9 cellular contexts compared by ENCODE assay signal in genomic region chrX:40090050-40090804, GRCh38. TPM values are rescaled to one million over a fixed set of nuclear protein-coding genes. Genes with fewer than 3 reads are reported as not detected.
DNase-seq lines count a peak whose midpoint lies in the region; ATAC-seq and TF ChIP-seq lines count a peak whose summit lies in the region.
"Had no signal": no experiment of that assay in that cellular context is flagged by ENCODE, and none has a peak within 500 bp of the region (broad histone marks: within the 10 kb centered on the region; RNA-seq: fewer than 3 reads in every experiment).

No MANE protein-coding gene starts in this region.

- H3K4me1 ChIP-seq in CD4-positive, CD25-positive, alpha-beta regulatory T cell (ENCODE audit: control insufficient read depth, insufficient read depth, low read length, poor library complexity, severe bottlenecking), result peaks cover 62% of the 10 kb centered on the region
- peaks cover 29 to 32% of the 10 kb centered on the region in 2 experiments for H3K4me1 ChIP-seq in neutrophil (ENCODE audit: control insufficient read depth in 1 of 2, insufficient read depth in 1 of 2, low read depth in 1 of 2, low read length in 1 of 2)

- peaks cover 24 to 82% (median 43%) of the 10 kb centered on the region in 4 donors for H3K4me1 Mint-ChIP-seq in CD4-positive, CD25-positive, alpha-beta regulatory T cell

- no peaks in the 10 kb centered on the region for H3K9me3 ChIP-seq in CD4-positive, CD25-positive, alpha-beta regulatory T cell (ENCODE audit: control insufficient read depth in 2 of 2, low read length in 2 of 2)
- no peaks in the 10 kb centered on the region for H3K9me3 ChIP-seq in neutrophil

- H3K36me3 Mint-ChIP-seq in CD4-positive, CD25-positive, alpha-beta regulatory T cell, result no peaks in the 10 kb centered on the region

- peak in 1 of 3 donors; percentile 33 for DNase-seq in CD4-positive, CD25-positive, alpha-beta regulatory T cell
- DNase-seq in RWPE1 (ENCODE audit: low spot score), result no peak
- DNase-seq in fibroblast of pulmonary artery (ENCODE audit: low read depth), result no peak
- DNase-seq in central memory CD4-positive, alpha-beta T cell, result no peak
- no peak for DNase-seq in ureter (ENCODE audit: low spot score)
- DNase-seq in HT-29 (ENCODE audit: low spot score), result no peak

- H3K9me3 Mint-ChIP-seq in CD4-positive, CD25-positive, alpha-beta regulatory T cell, result peaks cover 0 to 3% (median 0%) of the 10 kb centered on the region in 7 donors

- no peak for ATAC-seq in CD4-positive, CD25-positive, alpha-beta regulatory T cell (ENCODE audit: low read depth in 2 of 2)
- no peak for ATAC-seq in GM18517 (IDR thresholded peaks at IDR 0.05; ENCODE audit: unreplicated experiment)

- H3K36me3 ChIP-seq in CD4-positive, CD25-positive, alpha-beta regulatory T cell (ENCODE audit: control insufficient read depth, insufficient read depth, low read length), result no peaks in the 10 kb centered on the region
- H3K36me3 ChIP-seq in neutrophil, result no peaks in the 10 kb centered on the region

- no peaks in the 10 kb centered on the region for H3K27me3 ChIP-seq in CD4-positive, CD25-positive, alpha-beta regulatory T cell (ENCODE audit: control insufficient read depth, insufficient read depth, low read length)
- H3K27me3 ChIP-seq in neutrophil, result peaks cover 9% of the 10 kb centered on the region

- CTCF ChIA-PET in RWPE1 (lab: Yijun Ruan, JAX), result interaction anchor here (0.6 kb wide), 1 partner anchor 177 kb away, joined by 4 read pairs; no protein-coding TSS in a partner anchor

- H3K27ac ChIP-seq in CD4-positive, CD25-positive, alpha-beta regulatory T cell (ENCODE audit: insufficient read depth, low read length, poor library complexity, severe bottlenecking), result no peak overlapping the region
- peak overlapping the region; percentile 59 for H3K27ac ChIP-seq in RWPE1
- H3K27ac ChIP-seq in neutrophil, result peak overlapping the region; percentile 10
- H3K27ac ChIP-seq: epithelial cell of prostate had no signal

- POLR2A ChIA-PET in RWPE1 (lab: Yijun Ruan, JAX; ENCODE audit: low non-redundant PET), result no interaction called here

- H3K27me3 Mint-ChIP-seq in CD4-positive, CD25-positive, alpha-beta regulatory T cell, result no peaks in the 10 kb centered on the region

- H3K27ac Mint-ChIP-seq in CD4-positive, CD25-positive, alpha-beta regulatory T cell, result no peak overlapping the region

- TF ChIP-seq CTCF in RWPE1 (conservative IDR thresholded peaks at IDR 0.05; ENCODE audit: low read depth) (no peak), fibroblast of pulmonary artery (IDR thresholded peaks at IDR 0.05; ENCODE audit: low read length, missing control alignments) (no peak), neutrophil (IDR thresholded peaks at IDR 0.05) (no peak)

- H3K4me3 ChIP-seq in CD4-positive, CD25-positive, alpha-beta regulatory T cell (ENCODE audit: low read depth, low read length), result peak overlapping the region; percentile 32
- peak overlapping the region; percentile 31 for H3K4me3 ChIP-seq in fibroblast of pulmonary artery (replicated peaks; ENCODE audit: low read depth, low read length)
- peak overlapping the region; percentile 55 to 66 for H3K4me3 ChIP-seq in neutrophil (ENCODE audit: low read depth in 1 of 2, low read length in 1 of 2)

- H3K4me3 Mint-ChIP-seq in CD4-positive, CD25-positive, alpha-beta regulatory T cell, result peak overlapping the region; percentile 70 to 86 (median 76)

RNA-seq across cellular contexts. Expression of gene BCOR, which starts 7.5 kb away (rescaled TPM):
- total RNA-seq in CD4-positive, CD25-positive, alpha-beta regulatory T cell, result 38.0 TPM
- polyA plus RNA-seq in CD4-positive, CD25-positive, alpha-beta regulatory T cell, result 1 to 10 TPM; 2.5 to 5.3 (median 3.2) TPM
- 41.3 TPM for total RNA-seq in ureter
- 23.3 and 25.5 TPM in 2 replicates for total RNA-seq in HT-29 (2014; rRNA removed; shearing (Covaris generic))
